Comparison of ENCODE assay signal across 1 cellular context in genomic region chr9:20442461-20443319, GRCh38.
TF ChIP-seq lines count a peak whose summit lies in the region.

No MANE protein-coding gene starts in this region.

TF ChIP-seq in A549, 52 proteins besides CTCF, POLR2A, EP300 and RAD21 (continued from another document):
- TF ChIP-seq HEYL (CRISPR knock-in tag; IDR thresholded peaks at IDR 0.05) (no peak), HDAC2 (IDR thresholded peaks at IDR 0.05) (no peak), BCL3 (IDR thresholded peaks at IDR 0.05) (no peak)
